ENCODE assay signal across 19 cellular contexts in the genomic region with DNA sequence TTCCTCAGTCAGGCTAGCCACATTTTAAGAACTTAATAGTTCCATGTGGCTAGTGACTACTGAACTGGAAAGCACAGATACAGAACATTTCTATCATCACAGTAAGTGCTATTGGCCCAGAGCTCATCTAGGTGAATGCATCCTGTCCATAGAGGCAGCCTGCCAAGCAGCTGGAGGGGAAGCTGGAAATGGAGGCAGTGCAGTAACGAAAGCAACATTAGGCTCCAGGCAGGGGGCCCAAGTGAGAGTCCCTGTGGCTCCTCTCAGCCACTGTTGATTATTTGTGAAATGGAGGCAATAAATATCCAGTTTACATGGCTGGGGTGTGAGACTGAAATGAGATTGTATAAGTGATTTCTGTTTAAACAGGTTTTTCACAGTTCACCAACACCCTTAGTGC.
"Had no signal": no experiment of that assay in that cellular context is flagged by ENCODE, and none has a peak within 500 bp of the region (broad histone marks: within the 10 kb centered on the region; RNA-seq: fewer than 3 reads in every experiment).

No MANE protein-coding gene starts in this region.

- H3K27ac ChIP-seq: coronary artery, gastrocnemius medialis, heart left ventricle, lower lobe of right lung, ovary, stomach, upper lobe of left lung had no signal

- H3K4me1 Mint-ChIP-seq: activated CD4-positive, alpha-beta memory T cell treated with anti-CD3 and anti-CD28 coated beads, Interleukin-2, amount 10 ng/mL, durations not matched to agents 7 days and 5 days had no signal

- H3K4me3 Mint-ChIP-seq: activated CD4-positive, alpha-beta memory T cell treated with anti-CD3 and anti-CD28 coated beads, Interleukin-2, amount 10 ng/mL, durations not matched to agents 7 days and 5 days; activated T-cell treated with anti-CD3 and anti-CD28 coated beads, Interleukin-2, amount 50 U/mL, for 4 hours; mesothelial cell of epicardium had no signal

- H3K27ac Mint-ChIP-seq: activated CD4-positive, alpha-beta memory T cell treated with anti-CD3 and anti-CD28 coated beads, Interleukin-2, amount 10 ng/mL, durations not matched to agents 7 days and 5 days; mesothelial cell of epicardium had no signal

- DNase-seq: activated CD4-positive, alpha-beta memory T cell treated with anti-CD3 and anti-CD28 coated beads, Interleukin-2, amount 10 ng/mL, durations not matched to agents 7 days and 5 days; activated CD4-positive, alpha-beta T cell treated with anti-CD3 and anti-CD28 coated beads for 1 hour; activated gamma-delta T cell; activated T-cell treated with anti-CD3 and anti-CD28 coated beads, Interleukin-2, amount 50 U/mL, for 4 hours; effector memory CD4-positive, alpha-beta T cell; gastrocnemius medialis; heart left ventricle; left cardiac atrium; lower lobe of right lung; stimulated activated CD4-positive, alpha-beta T cell treated with anti-CD3 and anti-CD28 coated beads, Interleukin-1b, Interleukin-23, amount 100 ng/mL, for 48 hours; stomach; T-helper 1 cell; T1000; upper lobe of left lung had no signal

- H3K36me3 Mint-ChIP-seq: activated naive CD4-positive, alpha-beta T cell treated with anti-CD3 and anti-CD28 coated beads, Interleukin-2, amount 50 U/mL, for 72 hours; mesothelial cell of epicardium had no signal

- H3K36me3 ChIP-seq: gastrocnemius medialis, heart left ventricle, lower lobe of right lung, ovary, stomach, upper lobe of left lung had no signal

- H3K9me3 Mint-ChIP-seq: activated CD4-positive, alpha-beta memory T cell treated with anti-CD3 and anti-CD28 coated beads, Interleukin-2, amount 10 ng/mL, durations not matched to agents 7 days and 5 days; activated naive CD4-positive, alpha-beta T cell treated with anti-CD3 and anti-CD28 coated beads, Interleukin-2, amount 50 U/mL, for 72 hours; activated T-cell treated with anti-CD3 and anti-CD28 coated beads, Interleukin-2, amount 50 U/mL, for 4 hours; mesothelial cell of epicardium had no signal

- H3K4me3 ChIP-seq: coronary artery, gastrocnemius medialis, heart left ventricle, lower lobe of right lung, ovary, stomach, testis, upper lobe of left lung had no signal

- H3K27me3 ChIP-seq: gastrocnemius medialis, heart left ventricle, ovary, stomach, testis, upper lobe of left lung had no signal

- H3K9me3 ChIP-seq: gastrocnemius medialis, lower lobe of right lung, ovary, stomach, testis, upper lobe of left lung had no signal

- H3K4me1 ChIP-seq: gastrocnemius medialis, heart left ventricle, lower lobe of right lung, stomach, testis, upper lobe of left lung had no signal
